In genomic region chr2:183458450-183458849, GRCh38 we compare ENCODE assay signal across 10 cellular contexts.
"Had no signal": no experiment of that assay in that cellular context is flagged by ENCODE, and none has a peak within 500 bp of the region (broad histone marks: within the 10 kb centered on the region; RNA-seq: fewer than 3 reads in every experiment).

No MANE protein-coding gene starts in this region.

- H3K9me3 ChIP-seq: HAP-1 had no signal

- H3K27ac Mint-ChIP-seq: HFFc6, IgD-negative memory B cell had no signal

- ATAC-seq: HCT116, HepG2 had no signal

- H3K27ac ChIP-seq: GM23248, HL-60 had no signal

- H3K4me3 ChIP-seq: GM23248, HAP-1 had no signal

- H3K4me3 Mint-ChIP-seq: HFFc6, IgD-negative memory B cell had no signal

- H3K27me3 Mint-ChIP-seq: IgD-negative memory B cell had no signal

- DNase-seq: GM23248, GOT3, H7, HFFc6, KBM-7 had no signal

- H3K4me1 Mint-ChIP-seq: IgD-negative memory B cell had no signal

- H3K9ac ChIP-seq: GM23248 had no signal

- H3K36me3 ChIP-seq: HAP-1 had no signal
